ENCODE assay signal across 24 cellular contexts in the genomic region with DNA sequence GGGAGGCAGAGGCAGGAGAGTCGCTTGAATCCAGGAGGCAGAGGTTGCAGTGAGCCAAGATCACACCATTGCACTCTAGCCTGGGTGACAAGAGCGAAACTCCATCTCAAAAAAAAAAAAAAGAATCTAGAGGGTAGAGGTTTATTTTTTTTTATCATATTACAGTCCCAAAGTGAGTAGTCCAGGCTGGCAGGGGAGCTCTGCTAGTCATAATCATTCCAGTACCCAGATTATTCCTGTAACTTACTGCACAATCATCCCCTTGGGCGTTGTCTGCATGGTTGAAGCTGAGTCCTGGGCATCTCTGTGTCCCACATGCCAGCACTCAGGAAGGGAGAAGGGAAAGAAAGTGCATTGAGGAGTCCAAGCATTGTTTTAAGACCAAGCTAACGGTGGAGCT.
"Had no signal": no experiment of that assay in that cellular context is flagged by ENCODE, and none has a peak within 500 bp of the region (broad histone marks: within the 10 kb centered on the region; RNA-seq: fewer than 3 reads in every experiment).

No MANE protein-coding gene starts in this region.

- ATAC-seq: left lobe of liver; lower lobe of right lung; naive thymus-derived CD8-positive, alpha-beta T cell; stimulated activated naive CD8-positive, alpha-beta T cell treated with anti-CD3 and anti-CD28 coated beads, Interleukin-15, Interleukin-2, amounts not matched to agents 100 U/mL and 50 U/mL, for 24 hours had no signal

- H3K27ac ChIP-seq: adrenal gland, ascending aorta, brain microvascular endothelial cell, lower lobe of right lung, spleen, VCaP had no signal

- H3K9me3 ChIP-seq: adrenal gland, ascending aorta, lower lobe of right lung, spleen had no signal

- H3K4me3 Mint-ChIP-seq: activated CD4-positive, alpha-beta T cell treated with anti-CD3 and anti-CD28 coated beads, Interleukin-2, amount 10 ng/mL, durations not matched to agents 7 days and 5 days; activated naive CD4-positive, alpha-beta T cell treated with anti-CD3 and anti-CD28 coated beads, Interleukin-2, amount 50 U/mL, for 24 hours; immature natural killer cell had no signal

- DNase-seq: activated CD4-positive, alpha-beta T cell treated with anti-CD3 and anti-CD28 coated beads, Interleukin-2, amount 10 ng/mL, durations not matched to agents 7 days and 5 days; activated CD4-positive, CD25-positive, alpha-beta regulatory T cell treated with anti-CD3 and anti-CD28 coated beads, Interleukin-2, amount 50 U/mL, for 72 hours; activated CD8-positive, alpha-beta memory T cell treated with anti-CD3 and anti-CD28 coated beads, Interleukin-2, amount 50 U/mL, for 48 hours; activated effector memory CD4-positive, alpha-beta T cell treated with Interleukin-2 at 50 U/mL for 16 hours; activated T-cell treated with anti-CD3 and anti-CD28 coated beads, Interleukin-2, amount 50 U/mL, for 48 hours; adrenal gland; brain microvascular endothelial cell; caudate nucleus; dermis blood vessel endothelial cell; effector CD8-positive, alpha-beta T cell; foreskin melanocyte; immature natural killer cell; lower lobe of right lung; retina; spleen; stimulated activated CD4-positive, alpha-beta T cell treated with anti-CD3 and anti-CD28 coated beads, Interleukin-4, amount 100 ng/mL, for 1 hour; stimulated activated naive CD8-positive, alpha-beta T cell treated with anti-CD3 and anti-CD28 coated beads, Interleukin-15, Interleukin-2, amounts not matched to agents 100 U/mL and 50 U/mL, for 24 hours; SW 1271 had no signal

- H3K9me3 Mint-ChIP-seq: activated CD4-positive, alpha-beta T cell treated with anti-CD3 and anti-CD28 coated beads, Interleukin-2, amount 10 ng/mL, durations not matched to agents 7 days and 5 days; activated naive CD4-positive, alpha-beta T cell treated with anti-CD3 and anti-CD28 coated beads, Interleukin-2, amount 50 U/mL, for 24 hours; immature natural killer cell; naive thymus-derived CD8-positive, alpha-beta T cell had no signal

- H3K4me1 ChIP-seq: ascending aorta, lower lobe of right lung had no signal

- H3K27me3 ChIP-seq: adrenal gland, ascending aorta, brain microvascular endothelial cell, spleen had no signal

- H3K4me3 ChIP-seq: adrenal gland, ascending aorta, lower lobe of right lung, spleen had no signal

- H3K27ac Mint-ChIP-seq: activated CD4-positive, alpha-beta T cell treated with anti-CD3 and anti-CD28 coated beads, Interleukin-2, amount 10 ng/mL, durations not matched to agents 7 days and 5 days; activated naive CD4-positive, alpha-beta T cell treated with anti-CD3 and anti-CD28 coated beads, Interleukin-2, amount 50 U/mL, for 24 hours; progenitor cell of endocrine pancreas had no signal

- H3K27me3 Mint-ChIP-seq: activated CD4-positive, alpha-beta T cell treated with anti-CD3 and anti-CD28 coated beads, Interleukin-2, amount 10 ng/mL, durations not matched to agents 7 days and 5 days; activated naive CD4-positive, alpha-beta T cell treated with anti-CD3 and anti-CD28 coated beads, Interleukin-2, amount 50 U/mL, for 24 hours; naive thymus-derived CD8-positive, alpha-beta T cell had no signal
